Comparison of ENCODE assay signal across 8 cellular contexts in the genomic region with DNA sequence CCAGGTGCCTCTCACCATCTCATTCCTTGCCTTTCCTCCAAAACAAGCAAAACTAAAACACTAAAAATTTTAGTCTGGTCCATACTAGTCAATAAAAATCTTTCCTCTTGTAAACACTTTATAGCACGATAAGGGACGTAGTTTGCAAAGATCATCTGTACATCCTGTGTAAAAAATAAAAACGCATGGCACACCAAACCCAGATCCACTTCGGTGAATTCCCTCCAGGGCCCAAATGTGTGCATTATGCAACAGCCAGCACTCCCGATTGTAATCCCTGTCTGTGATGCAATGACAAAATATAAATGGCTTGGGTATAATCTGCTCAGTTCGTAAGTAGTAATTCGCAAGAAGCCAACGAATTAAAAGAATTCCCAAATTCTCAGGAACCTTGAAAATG. TPM values are rescaled to one million over a fixed set of nuclear protein-coding genes. Genes with fewer than 3 reads are reported as not detected.
DNase-seq lines count a peak whose midpoint lies in the region; ATAC-seq, FAIRE-seq and TF ChIP-seq lines count a peak whose summit lies in the region.

No MANE protein-coding gene starts in this region.

- no peak for DNase-seq in activated naive CD4-positive, alpha-beta T cell treated with anti-CD3 and anti-CD28 coated beads, Interleukin-2, amount 10 ng/mL, durations not matched to agents 7 days and 5 days
- DNase-seq in activated naive CD4-positive, alpha-beta T cell (lab: John Stamatoyannopoulos, UW): no peak
- no peak for DNase-seq in type B pancreatic cell (ENCODE audit: extremely low spot score, unreplicated experiment)
- no peak for DNase-seq in NCI-H2029 treated with DMSO at 0.1 percent for 48 hours (lab: John Stamatoyannopoulos, UW)
- DNase-seq in osteoblast (ENCODE audit: insufficient read length, low spot score, missing footprints): no peak

- H3K27ac Mint-ChIP-seq in activated naive CD4-positive, alpha-beta T cell treated with anti-CD3 and anti-CD28 coated beads, Interleukin-2, amount 10 ng/mL, durations not matched to agents 7 days and 5 days: no peak overlapping the region
- peak overlapping the region; percentile 95 for H3K27ac Mint-ChIP-seq in activated T-helper 17 cell treated with anti-CD3 and anti-CD28 coated beads, Interleukin-2, amount 50 U/mL, for 72 hours
- peak overlapping the region; percentile 91 for H3K27ac Mint-ChIP-seq in type B pancreatic cell

- peaks cover 13% of the 10 kb centered on the region for H3K27me3 Mint-ChIP-seq in activated naive CD4-positive, alpha-beta T cell treated with anti-CD3 and anti-CD28 coated beads, Interleukin-2, amount 10 ng/mL, durations not matched to agents 7 days and 5 days
- no peaks in the 10 kb centered on the region for H3K27me3 Mint-ChIP-seq in activated T-helper 17 cell treated with anti-CD3 and anti-CD28 coated beads, Interleukin-2, amount 50 U/mL, for 72 hours
- H3K27me3 Mint-ChIP-seq in type B pancreatic cell: peaks cover 9% of the 10 kb centered on the region

- TF ChIP-seq CTCF in type B pancreatic cell (conservative IDR thresholded peaks at IDR 0.05): no peak
- TF ChIP-seq CTCF in osteoblast (IDR thresholded peaks at IDR 0.05; ENCODE audit: extremely low read depth, low read depth, low read length): no peak

- H2AFZ ChIP-seq in osteoblast (ENCODE audit: low read length): no peak overlapping the region

- peaks cover 17% of the 10 kb centered on the region for H3K4me1 Mint-ChIP-seq in activated naive CD4-positive, alpha-beta T cell treated with anti-CD3 and anti-CD28 coated beads, Interleukin-2, amount 10 ng/mL, durations not matched to agents 7 days and 5 days
- H3K4me1 Mint-ChIP-seq in activated T-helper 17 cell treated with anti-CD3 and anti-CD28 coated beads, Interleukin-2, amount 50 U/mL, for 72 hours: peaks cover 31% of the 10 kb centered on the region
- peaks cover 10% of the 10 kb centered on the region for H3K4me1 Mint-ChIP-seq in type B pancreatic cell (ENCODE audit: unreplicated experiment)

- H3K36me3 ChIP-seq in osteoblast (ENCODE audit: insufficient read depth, low read length): no peaks in the 10 kb centered on the region

- no peaks in the 10 kb centered on the region for H3K79me2 ChIP-seq in osteoblast (ENCODE audit: insufficient read depth, low read length)

- no peaks in the 10 kb centered on the region for H3K9me3 Mint-ChIP-seq in activated naive CD4-positive, alpha-beta T cell treated with anti-CD3 and anti-CD28 coated beads, Interleukin-2, amount 10 ng/mL, durations not matched to agents 7 days and 5 days
- no peaks in the 10 kb centered on the region for H3K9me3 Mint-ChIP-seq in activated T-helper 17 cell treated with anti-CD3 and anti-CD28 coated beads, Interleukin-2, amount 50 U/mL, for 72 hours
- H3K9me3 Mint-ChIP-seq in type B pancreatic cell: no peaks in the 10 kb centered on the region

- H3K27me3 ChIP-seq in osteoblast (ENCODE audit: insufficient read depth, low read length): peaks cover 39% of the 10 kb centered on the region

- peak overlapping the region; percentile 93 for H3K4me3 Mint-ChIP-seq in activated naive CD4-positive, alpha-beta T cell treated with anti-CD3 and anti-CD28 coated beads, Interleukin-2, amount 10 ng/mL, durations not matched to agents 7 days and 5 days
- H3K4me3 Mint-ChIP-seq in activated T-helper 17 cell treated with anti-CD3 and anti-CD28 coated beads, Interleukin-2, amount 50 U/mL, for 72 hours: peak overlapping the region; percentile 93
- H3K4me3 Mint-ChIP-seq in type B pancreatic cell: peak overlapping the region; percentile 99

- H3K4me2 ChIP-seq in osteoblast (ENCODE audit: insufficient read depth, low read length): no peak overlapping the region

- peaks cover 3% of the 10 kb centered on the region for H3K4me1 ChIP-seq in osteoblast (ENCODE audit: insufficient read depth, low read length)

- FAIRE-seq in islet of Langerhans (lab: Jason Lieb, UNC): peak; percentile 51

- H3K9me3 ChIP-seq in osteoblast (ENCODE audit: low read depth, low read length): no peaks in the 10 kb centered on the region

- H3K4me3 ChIP-seq in osteoblast (ENCODE audit: insufficient read depth, low read length): no peak overlapping the region

- no peak overlapping the region for H3K27ac ChIP-seq in osteoblast (ENCODE audit: low read depth, low read length)

- H3K36me3 Mint-ChIP-seq in activated naive CD4-positive, alpha-beta T cell treated with anti-CD3 and anti-CD28 coated beads, Interleukin-2, amount 10 ng/mL, durations not matched to agents 7 days and 5 days: no peaks in the 10 kb centered on the region
- peaks cover 6% of the 10 kb centered on the region for H3K36me3 Mint-ChIP-seq in activated T-helper 17 cell treated with anti-CD3 and anti-CD28 coated beads, Interleukin-2, amount 50 U/mL, for 72 hours (ENCODE audit: low read depth)
- H3K36me3 Mint-ChIP-seq in type B pancreatic cell: no peaks in the 10 kb centered on the region

- ATAC-seq in activated T-helper 17 cell treated with anti-CD3 and anti-CD28 coated beads, Interleukin-2, amount 50 U/mL, for 72 hours (replicated peaks): no peak
- no peak for ATAC-seq in GM21717 (IDR thresholded peaks at IDR 0.05; ENCODE audit: unreplicated experiment)

- CTCF ChIA-PET in activated naive CD4-positive, alpha-beta T cell treated with anti-CD3 and anti-CD28 coated beads, Interleukin-2, amount 10 ng/mL, durations not matched to agents 7 days and 5 days (lab: Charles Lee): interaction anchor here (1.2 kb wide), 1 partner anchor 10 kb away, joined by 3 read pairs; no protein-coding TSS in a partner anchor

- no peaks in the 10 kb centered on the region for H4K20me1 ChIP-seq in osteoblast (ENCODE audit: insufficient read depth, low read length)

RNA-seq across cellular contexts. Expression of a gene that starts 1.4 kb away (rescaled TPM):
- 10 to 100 TPM; 12.0 to 12.8 TPM for total RNA-seq in activated T-helper 17 cell treated with anti-CD3 and anti-CD28 coated beads, Interleukin-2, amount 50 U/mL, for 72 hours
- total RNA-seq in type B pancreatic cell (ENCODE audit: low replicate concordance) (14.5 and 25.4 TPM in 2 replicates), osteoblast (under 0.01 TPM in 2 replicates)

Comparison
In these comparisons a context has a peak if more than half of its experiments do, and no peak if none do; other contexts are left out.
1. RNA of a gene that starts 1.4 kb away (total RNA-seq): 14.5 to 25.4 TPM in type B pancreatic cell and 12.0 to 12.8 TPM in activated T-helper 17 cell treated with anti-CD3 and anti-CD28 coated beads, Interleukin-2, amount 50 U/mL, for 72 hours; under 0.01 TPM in osteoblast; every median in the first group is over 10 times any median in the second.
2. Peak in every context shown above with its lines, with median percentiles within 50 percentile points of each other: H3K4me3 Mint-ChIP-seq.